In genomic region chr6:153130515-153131036, GRCh38 we compare ENCODE assay signal across 8 cellular contexts. TPM values are rescaled to one million over a fixed set of nuclear protein-coding genes. Genes with fewer than 3 reads are reported as not detected.
DNase-seq lines count a peak whose midpoint lies in the region; ATAC-seq and TF ChIP-seq lines count a peak whose summit lies in the region.

No MANE protein-coding gene starts in this region.

- H3K4me3 ChIP-seq in cardiac muscle cell, result peak overlapping the region; percentile 92

- no peaks in the 10 kb centered on the region for H3K9me3 Mint-ChIP-seq in stimulated activated memory B cell treated with anti-CD40 and anti-IgM and Interleukin-4, amounts not matched to agents 10 μg/mL and 1 μg/mL and 100 μg/mL, for 72 hours

- peaks cover 25% of the 10 kb centered on the region for H3K27me3 ChIP-seq in cardiac muscle cell

- no peaks in the 10 kb centered on the region for H3K36me3 ChIP-seq in cardiac muscle cell

- H3K4me1 Mint-ChIP-seq in stimulated activated memory B cell treated with anti-CD40 and anti-IgM and Interleukin-4, amounts not matched to agents 10 μg/mL and 1 μg/mL and 100 μg/mL, for 72 hours, result peaks cover 21% of the 10 kb centered on the region

- H3K9me3 ChIP-seq in cardiac muscle cell (ENCODE audit: low read depth), result no peaks in the 10 kb centered on the region

- intact Hi-C loops in cardiac septum (cut with DNase I), result no loop called here

- peak; percentile 10 for ATAC-seq in HG03095 (IDR thresholded peaks at IDR 0.05; ENCODE audit: unreplicated experiment)
- no peak for ATAC-seq in stimulated activated memory B cell treated with anti-CD40 and anti-IgM and Interleukin-4, amounts not matched to agents 10 μg/mL and 1 μg/mL and 100 μg/mL, for 72 hours

- no peak overlapping the region for H3K27ac Mint-ChIP-seq in stimulated activated memory B cell treated with anti-CD40 and anti-IgM and Interleukin-4, amounts not matched to agents 10 μg/mL and 1 μg/mL and 100 μg/mL, for 72 hours

- H3K27ac ChIP-seq in cardiac muscle cell (no peak overlapping the region), angular gyrus (ENCODE audit: low read depth, low read length) (peak overlapping the region; percentile 71)

- no peaks in the 10 kb centered on the region for H3K4me1 ChIP-seq in cardiac muscle cell (ENCODE audit: low read depth)

- H3K27me3 Mint-ChIP-seq in stimulated activated memory B cell treated with anti-CD40 and anti-IgM and Interleukin-4, amounts not matched to agents 10 μg/mL and 1 μg/mL and 100 μg/mL, for 72 hours, result peaks cover 58% of the 10 kb centered on the region

- TF ChIP-seq CTCF in cardiac muscle cell (IDR thresholded peaks at IDR 0.05; ENCODE audit: low read depth, low read length), result no peak

- peak overlapping the region; percentile 78 for H3K4me3 Mint-ChIP-seq in stimulated activated memory B cell treated with anti-CD40 and anti-IgM and Interleukin-4, amounts not matched to agents 10 μg/mL and 1 μg/mL and 100 μg/mL, for 72 hours

- peak in 1 of 2 donors; percentile 55 for DNase-seq in cardiac muscle cell (ENCODE audit: low read depth in 1 of 2, low spot score in 1 of 2)
- no peak for DNase-seq in cardiac septum (ENCODE audit: low spot score)
- peak; percentile 61 for DNase-seq in iPS-NIHi11 (ENCODE audit: low spot score)
- no peak for DNase-seq in foreskin melanocyte
- no peak for DNase-seq in medulla oblongata (ENCODE audit: extremely low spot score)

- no peaks in the 10 kb centered on the region for H3K36me3 Mint-ChIP-seq in stimulated activated memory B cell treated with anti-CD40 and anti-IgM and Interleukin-4, amounts not matched to agents 10 μg/mL and 1 μg/mL and 100 μg/mL, for 72 hours

RNA-seq across cellular contexts. Expression of gene RGS17, which starts 0.5 kb away (rescaled TPM):
- 0.15 and 0.74 TPM in 2 replicates for total RNA-seq in cardiac muscle cell
- polyA plus RNA-seq in cardiac muscle cell, result 0.34 and 1.1 TPM in 2 replicates
- total RNA-seq in cardiac septum, result 0.43 TPM
